In the genomic region with DNA sequence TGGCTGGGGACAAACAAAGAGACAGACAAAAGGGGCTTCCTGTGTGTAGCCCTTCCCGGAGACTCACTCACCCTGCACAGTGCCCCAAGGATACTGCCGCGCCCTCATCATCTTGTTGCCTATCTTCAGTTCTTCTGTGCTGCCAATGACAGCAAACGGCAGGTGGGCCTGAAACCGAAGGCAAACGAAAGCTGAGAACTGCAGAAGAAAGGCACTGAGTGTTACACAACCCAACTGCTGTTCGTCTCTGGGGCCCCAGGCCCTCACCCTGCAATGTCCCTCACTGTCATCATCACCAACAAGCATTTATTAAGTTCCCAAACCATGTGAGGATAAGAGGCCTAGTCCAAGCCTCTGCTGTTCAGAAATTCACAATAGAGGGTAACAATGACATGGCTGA, we compare ENCODE assay signal across 20 cellular contexts. TPM values are rescaled to one million over a fixed set of nuclear protein-coding genes. Genes with fewer than 3 reads are reported as not detected.
A peak's percentile ranks its signal among the peaks of the same experiment; 100 is the strongest.
DNase-seq lines count a peak whose midpoint lies in the region; ATAC-seq and TF ChIP-seq lines count a peak whose summit lies in the region.
"Had no signal": no experiment of that assay in that cellular context is flagged by ENCODE, and none has a peak within 500 bp of the region (broad histone marks: within the 10 kb centered on the region; RNA-seq: fewer than 3 reads in every experiment).

No MANE protein-coding gene starts in this region.

- H3K4me3 Mint-ChIP-seq in activated CD8-positive, alpha-beta T cell treated with anti-CD3 and anti-CD28 coated beads for 36 hours, result no peak overlapping the region
- no peak overlapping the region for H3K4me3 Mint-ChIP-seq in activated CD8-positive, alpha-beta T cell treated with anti-CD3 and anti-CD28 coated beads, Interleukin-2, amount 10 ng/mL, durations not matched to agents 7 days and 5 days
- H3K4me3 Mint-ChIP-seq in activated T-helper 17 cell treated with anti-CD3 and anti-CD28 coated beads, Interleukin-2, amount 50 U/mL, for 72 hours, result no peak overlapping the region
- H3K4me3 Mint-ChIP-seq: activated T-helper 1 cell treated with anti-CD3 and anti-CD28 coated beads, Interleukin-12 subunit alpha, Interleukin-12 subunit beta, Interleukin-2, Interleukin-4 antibody, amounts not matched to agents 30 ng/mL and 10 ng/mL and 1 ng/mL, durations not matched to agents 14 hours and 24 hours and 36 hours; CD8-positive, alpha-beta T cell had no signal

- WGBS in SK-N-SH (ENCODE audit: low lambda C conversion rate), result 64% methylated on average over 7 of the region's 7 CpGs

- TF ChIP-seq RAD21 in SK-N-SH (IDR thresholded peaks at IDR 0.05; ENCODE audit: low read length), result no peak

- H3K79me2 ChIP-seq in MM.1S (ENCODE audit: low read length) (peaks cover 76% of the 10 kb centered on the region), SK-N-SH (ENCODE audit: insufficient read depth) (no peaks in the 10 kb centered on the region)

- no peak overlapping the region for H2AFZ ChIP-seq in MM.1S (ENCODE audit: low read length)
- H2AFZ ChIP-seq in SK-N-SH (ENCODE audit: low read depth), result no peak overlapping the region

- H3K27me3 ChIP-seq in MM.1S (replicated peaks; ENCODE audit: insufficient read depth, low read length) (no peaks in the 10 kb centered on the region), neutrophil (no peaks in the 10 kb centered on the region), SK-N-SH (ENCODE audit: insufficient read depth) (no peaks in the 10 kb centered on the region; the same call in 1 of the 2 replicates)
- H3K27me3 ChIP-seq: esophagus squamous epithelium had no signal

- no peaks in the 10 kb centered on the region for H3K9me2 ChIP-seq in MM.1S (replicated peaks; ENCODE audit: insufficient read depth, low read length)
- H3K9me2 ChIP-seq in SK-N-SH, result no peaks in the 10 kb centered on the region

- no peak overlapping the region for H3K4me3 ChIP-seq in MM.1S (ENCODE audit: low read length)
- H3K4me3 ChIP-seq in neutrophil (ENCODE audit: low read depth in 1 of 2, low read length in 1 of 2), result peak overlapping the region in 1 of 2 experiments; percentile 20
- no peak overlapping the region for H3K4me3 ChIP-seq in SK-N-SH (ENCODE audit: low read depth in 2 of 2, low read length in 1 of 2)
- H3K4me3 ChIP-seq: esophagus squamous epithelium had no signal

- peaks cover 39% of the 10 kb centered on the region for H3K4me1 ChIP-seq in MM.1S (ENCODE audit: low read length)
- H3K4me1 ChIP-seq in neutrophil (ENCODE audit: control insufficient read depth in 1 of 2, insufficient read depth in 1 of 2, low read depth in 1 of 2, low read length in 1 of 2), result peaks cover 23 to 30% of the 10 kb centered on the region in 2 experiments
- H3K4me1 ChIP-seq in SK-N-SH (ENCODE audit: control insufficient read depth in 1 of 2, insufficient read depth in 2 of 2, low read depth in 1 of 2, low read length in 1 of 2), result no peaks in the 10 kb centered on the region
- H3K4me1 ChIP-seq: esophagus squamous epithelium had no signal

- H3K9me3 Mint-ChIP-seq in activated CD8-positive, alpha-beta T cell treated with anti-CD3 and anti-CD28 coated beads for 36 hours, result no peaks in the 10 kb centered on the region
- no peaks in the 10 kb centered on the region for H3K9me3 Mint-ChIP-seq in activated CD8-positive, alpha-beta T cell treated with anti-CD3 and anti-CD28 coated beads, Interleukin-2, amount 10 ng/mL, durations not matched to agents 7 days and 5 days (ENCODE audit: insufficient read depth)
- H3K9me3 Mint-ChIP-seq in activated T-helper 17 cell treated with anti-CD3 and anti-CD28 coated beads, Interleukin-2, amount 50 U/mL, for 72 hours, result no peaks in the 10 kb centered on the region
- H3K9me3 Mint-ChIP-seq: activated T-helper 1 cell treated with anti-CD3 and anti-CD28 coated beads, Interleukin-12 subunit alpha, Interleukin-12 subunit beta, Interleukin-2, Interleukin-4 antibody, amounts not matched to agents 30 ng/mL and 10 ng/mL and 1 ng/mL, durations not matched to agents 14 hours and 24 hours and 36 hours; CD8-positive, alpha-beta T cell had no signal

- ATAC-seq in activated CD8-positive, alpha-beta T cell treated with anti-CD3 and anti-CD28 coated beads for 36 hours, result no peak
- ATAC-seq in activated CD8-positive, alpha-beta T cell treated with anti-CD3 and anti-CD28 coated beads, Interleukin-2, amount 10 ng/mL, durations not matched to agents 7 days and 5 days, result no peak
- no peak for ATAC-seq in activated T-helper 17 cell treated with anti-CD3 and anti-CD28 coated beads, Interleukin-2, amount 50 U/mL, for 72 hours (replicated peaks)
- ATAC-seq in GM21619 (IDR thresholded peaks at IDR 0.05; ENCODE audit: unreplicated experiment), result no peak
- ATAC-seq: CD8-positive, alpha-beta T cell had no signal

- H3K4me2 ChIP-seq in MM.1S (ENCODE audit: low read depth, low read length) (no peak overlapping the region), SK-N-SH (no peak overlapping the region)

- H3K36me3 Mint-ChIP-seq in activated CD8-positive, alpha-beta T cell treated with anti-CD3 and anti-CD28 coated beads for 36 hours (ENCODE audit: low read depth), result peaks cover 43% of the 10 kb centered on the region
- H3K36me3 Mint-ChIP-seq in activated CD8-positive, alpha-beta T cell treated with anti-CD3 and anti-CD28 coated beads, Interleukin-2, amount 10 ng/mL, durations not matched to agents 7 days and 5 days (ENCODE audit: low read depth), result peaks cover 60% of the 10 kb centered on the region
- H3K36me3 Mint-ChIP-seq in activated T-helper 17 cell treated with anti-CD3 and anti-CD28 coated beads, Interleukin-2, amount 50 U/mL, for 72 hours (ENCODE audit: low read depth), result peaks cover 83% of the 10 kb centered on the region

- DNase-seq in activated CD8-positive, alpha-beta T cell treated with anti-CD3 and anti-CD28 coated beads for 36 hours, result no peak
- DNase-seq in activated CD8-positive, alpha-beta T cell treated with anti-CD3 and anti-CD28 coated beads, Interleukin-2, amount 10 ng/mL, durations not matched to agents 7 days and 5 days, result no peak
- DNase-seq in MM.1S (peak; percentile 34), SK-N-SH (no peak), middle frontal gyrus (ENCODE audit: extremely low spot score, low spot score) (no peak)
- DNase-seq: ACHN; caudate nucleus; CD8-positive, alpha-beta T cell; DMS79; effector CD4-positive, alpha-beta T cell; esophagus squamous epithelium; HCEC 1CT; mesenchymal stem cell; NCI-H1694; NCI-H446 treated with DMSO at 0.1 percent for 48 hours; Right ventricle myocardium superior had no signal

- no peaks in the 10 kb centered on the region for H4K20me1 ChIP-seq in MM.1S (ENCODE audit: insufficient read depth, low read length)
- H4K20me1 ChIP-seq in SK-N-SH (ENCODE audit: insufficient read depth), result no peaks in the 10 kb centered on the region

- POLR2A ChIA-PET in activated CD8-positive, alpha-beta T cell treated with anti-CD3 and anti-CD28 coated beads for 36 hours (lab: Charles Lee), result no interaction called here
- POLR2A ChIA-PET in activated CD8-positive, alpha-beta T cell treated with anti-CD3 and anti-CD28 coated beads, Interleukin-2, amount 10 ng/mL, durations not matched to agents 7 days and 5 days (lab: Charles Lee), result no interaction called here
- POLR2A ChIA-PET in SK-N-SH (lab: Yijun Ruan, JAX), result no interaction called here

- TF ChIP-seq CTCF in activated CD8-positive, alpha-beta T cell treated with anti-CD3 and anti-CD28 coated beads for 36 hours (IDR thresholded peaks at IDR 0.05), result no peak
- TF ChIP-seq CTCF in MM.1S (IDR thresholded peaks at IDR 0.05; ENCODE audit: low read length) (no peak), neutrophil (IDR thresholded peaks at IDR 0.05) (no peak), SK-N-SH (IDR thresholded peaks at IDR 0.05) (no peak)

- H3K27ac ChIP-seq in MM.1S (ENCODE audit: low read length) (peak overlapping the region; percentile 14; the same call in 1 of the 2 replicates), neutrophil (peak overlapping the region; percentile 77), SK-N-SH (ENCODE audit: low read depth in 2 of 2, low read length in 1 of 2) (no peak overlapping the region)
- H3K27ac ChIP-seq: esophagus squamous epithelium had no signal

- CTCF ChIA-PET in activated CD8-positive, alpha-beta T cell treated with anti-CD3 and anti-CD28 coated beads for 36 hours (lab: Charles Lee), result interaction anchor here (1.4 kb wide), 1 partner anchor 89 kb away, joined by 4 read pairs; no protein-coding TSS in a partner anchor
- CTCF ChIA-PET in activated CD8-positive, alpha-beta T cell treated with anti-CD3 and anti-CD28 coated beads, Interleukin-2, amount 10 ng/mL, durations not matched to agents 7 days and 5 days (lab: Charles Lee), result no interaction called here
- CTCF ChIA-PET in SK-N-SH (lab: Yijun Ruan, JAX), result no interaction called here

- peaks cover 35% of the 10 kb centered on the region for H3F3A ChIP-seq in MM.1S (ENCODE audit: insufficient read depth, low read length)
- no peaks in the 10 kb centered on the region for H3F3A ChIP-seq in SK-N-SH (replicated peaks; ENCODE audit: insufficient read depth)

- peaks cover 32% of the 10 kb centered on the region for H3K4me1 Mint-ChIP-seq in activated CD8-positive, alpha-beta T cell treated with anti-CD3 and anti-CD28 coated beads for 36 hours (ENCODE audit: low read depth)
- peaks cover 3% of the 10 kb centered on the region for H3K4me1 Mint-ChIP-seq in activated CD8-positive, alpha-beta T cell treated with anti-CD3 and anti-CD28 coated beads, Interleukin-2, amount 10 ng/mL, durations not matched to agents 7 days and 5 days (ENCODE audit: low read depth)
- H3K4me1 Mint-ChIP-seq in activated T-helper 17 cell treated with anti-CD3 and anti-CD28 coated beads, Interleukin-2, amount 50 U/mL, for 72 hours, result peaks cover 10% of the 10 kb centered on the region

- H3K9ac ChIP-seq in MM.1S (ENCODE audit: low read length), result no peak overlapping the region
- H3K9ac ChIP-seq in SK-N-SH, result no peak overlapping the region

- no peaks in the 10 kb centered on the region for H3K27me3 Mint-ChIP-seq in activated CD8-positive, alpha-beta T cell treated with anti-CD3 and anti-CD28 coated beads for 36 hours
- H3K27me3 Mint-ChIP-seq in activated CD8-positive, alpha-beta T cell treated with anti-CD3 and anti-CD28 coated beads, Interleukin-2, amount 10 ng/mL, durations not matched to agents 7 days and 5 days (ENCODE audit: low read depth), result no peaks in the 10 kb centered on the region
- no peaks in the 10 kb centered on the region for H3K27me3 Mint-ChIP-seq in activated T-helper 17 cell treated with anti-CD3 and anti-CD28 coated beads, Interleukin-2, amount 50 U/mL, for 72 hours

- TF ChIP-seq EP300 in SK-N-SH (IDR thresholded peaks at IDR 0.05; ENCODE audit: borderline replicate concordance in 1 of 2, low read depth in 1 of 2, low read length in 1 of 2), result no peak

- H3K36me3 ChIP-seq in MM.1S (replicated peaks; ENCODE audit: insufficient read depth, low read length) (peaks cover 16% of the 10 kb centered on the region), neutrophil (peaks cover 13% of the 10 kb centered on the region), SK-N-SH (replicated peaks in 1 of 2; ENCODE audit: control insufficient read depth in 1 of 2, insufficient read depth in 2 of 2, low read length in 1 of 2) (peaks cover 0 to 8% of the 10 kb centered on the region in 2 experiments)
- H3K36me3 ChIP-seq: esophagus squamous epithelium had no signal

- no peaks in the 10 kb centered on the region for H3K9me3 ChIP-seq in MM.1S (replicated peaks; ENCODE audit: insufficient read depth, low read length)
- H3K9me3 ChIP-seq in neutrophil, result no peaks in the 10 kb centered on the region
- no peaks in the 10 kb centered on the region for H3K9me3 ChIP-seq in SK-N-SH
- H3K9me3 ChIP-seq: esophagus squamous epithelium had no signal

- intact Hi-C loops in activated CD8-positive, alpha-beta T cell treated with anti-CD3 and anti-CD28 coated beads for 36 hours (cut with micrococcal nuclease), result no loop called here

- H3K27ac Mint-ChIP-seq in activated CD8-positive, alpha-beta T cell treated with anti-CD3 and anti-CD28 coated beads for 36 hours, result peak overlapping the region; percentile 61
- H3K27ac Mint-ChIP-seq in activated CD8-positive, alpha-beta T cell treated with anti-CD3 and anti-CD28 coated beads, Interleukin-2, amount 10 ng/mL, durations not matched to agents 7 days and 5 days, result no peak overlapping the region
- H3K27ac Mint-ChIP-seq in activated T-helper 17 cell treated with anti-CD3 and anti-CD28 coated beads, Interleukin-2, amount 50 U/mL, for 72 hours, result peak overlapping the region; percentile 60

RNA-seq across cellular contexts. Expression of gene NKRF, which starts 34.4 kb away (rescaled TPM):
- total RNA-seq in activated CD8-positive, alpha-beta T cell treated with anti-CD3 and anti-CD28 coated beads for 36 hours, result 10 to 100 TPM; 22.3 to 23.5 TPM
- total RNA-seq in activated CD8-positive, alpha-beta T cell treated with anti-CD3 and anti-CD28 coated beads, Interleukin-2, amount 10 ng/mL, durations not matched to agents 7 days and 5 days, result 10 to 100 TPM; 16.3 to 18.4 TPM
- total RNA-seq in activated T-helper 17 cell treated with anti-CD3 and anti-CD28 coated beads, Interleukin-2, amount 50 U/mL, for 72 hours, result 10 to 100 TPM; 15.3 to 19.8 TPM
- 3.2 and 3.7 TPM in 2 replicates for polyA plus RNA-seq in SK-N-SH (2012; rRNA removed)
- 4.8 and 5.3 TPM in 2 replicates for polyA plus RNA-seq in SK-N-SH (2012; cell fraction: cytosol; rRNA removed)
- 3.6 and 6.6 TPM in 2 replicates for polyA plus RNA-seq in SK-N-SH (2012; cell fraction: nucleus; rRNA removed)

RNA-seq across cellular contexts. Expression of gene SEPTIN6, which starts 52.3 kb away (rescaled TPM):
- 100 to 1,000 TPM; 205 to 209 TPM for total RNA-seq in activated CD8-positive, alpha-beta T cell treated with anti-CD3 and anti-CD28 coated beads for 36 hours
- total RNA-seq in activated CD8-positive, alpha-beta T cell treated with anti-CD3 and anti-CD28 coated beads, Interleukin-2, amount 10 ng/mL, durations not matched to agents 7 days and 5 days, result 100 to 1,000 TPM; 303 to 312 TPM
- total RNA-seq in activated T-helper 17 cell treated with anti-CD3 and anti-CD28 coated beads, Interleukin-2, amount 50 U/mL, for 72 hours, result 100 to 1,000 TPM; 171 to 204 TPM
- polyA plus RNA-seq in SK-N-SH (2012; rRNA removed), result 33.1 and 36.3 TPM in 2 replicates
- polyA plus RNA-seq in SK-N-SH (2012; cell fraction: cytosol; rRNA removed), result 29.5 and 36.9 TPM in 2 replicates
- 22.0 and 24.7 TPM in 2 replicates for polyA plus RNA-seq in SK-N-SH (2012; cell fraction: nucleus; rRNA removed)

Comparison
In these comparisons a context has a peak if more than half of its experiments do, and no peak if none do; other contexts are left out.
1. H3K27ac ChIP-seq: peak in MM.1S (single experiment) and neutrophil (single experiment); none in SK-N-SH (0 of 2).